In genomic region chr6:37257634-37258404, GRCh38 we compare ENCODE assay signal across 8 cellular contexts. TPM values are rescaled to one million over a fixed set of nuclear protein-coding genes. Genes with fewer than 3 reads are reported as not detected.
A peak's percentile ranks its signal among the peaks of the same experiment; 100 is the strongest.
DNase-seq lines count a peak whose midpoint lies in the region; ATAC-seq lines count a peak whose summit lies in the region.

A gene with protein sequence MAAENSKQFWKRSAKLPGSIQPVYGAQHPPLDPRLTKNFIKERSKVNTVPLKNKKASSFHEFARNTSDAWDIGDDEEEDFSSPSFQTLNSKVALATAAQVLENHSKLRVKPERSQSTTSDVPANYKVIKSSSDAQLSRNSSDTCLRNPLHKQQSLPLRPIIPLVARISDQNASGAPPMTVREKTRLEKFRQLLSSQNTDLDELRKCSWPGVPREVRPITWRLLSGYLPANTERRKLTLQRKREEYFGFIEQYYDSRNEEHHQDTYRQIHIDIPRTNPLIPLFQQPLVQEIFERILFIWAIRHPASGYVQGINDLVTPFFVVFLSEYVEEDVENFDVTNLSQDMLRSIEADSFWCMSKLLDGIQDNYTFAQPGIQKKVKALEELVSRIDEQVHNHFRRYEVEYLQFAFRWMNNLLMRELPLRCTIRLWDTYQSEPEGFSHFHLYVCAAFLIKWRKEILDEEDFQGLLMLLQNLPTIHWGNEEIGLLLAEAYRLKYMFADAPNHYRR (plus strand): TSS chr6:37257772. CDS start chr6:37257918, 146 bp downstream.
TMEM217 (minus strand) TSS chr6:37258144; CDS start chr6:37219030, 39,114 bp downstream.

- peaks cover 0 to 6% of the 10 kb centered on the region in 2 donors for H3K27me3 Mint-ChIP-seq in effector memory CD8-positive, alpha-beta T cell
- no peaks in the 10 kb centered on the region for H3K27me3 Mint-ChIP-seq in memory B cell

- DNase-seq in COLO829 (ENCODE audit: low spot score) (peak; percentile 99), HT1080 (ENCODE audit: low read depth) (peak; percentile 91), NOMO-1 (lab: John Stamatoyannopoulos, UW; ENCODE audit: unreplicated experiment in 2 of 2) (peak; percentile 91 to 95), memory B cell (ENCODE audit: low spot score in 2 of 2) (peak; percentile 89 to 92)
- DNase-seq in activated CD8-positive, alpha-beta memory T cell treated with anti-CD3 and anti-CD28 coated beads for 48 hours (ENCODE audit: low read depth in 2 of 3, low spot score in 2 of 3): peak; percentile 70 to 95 (median 88)
- peak; percentile 91 to 93 (median 93) for DNase-seq in effector memory CD8-positive, alpha-beta T cell
- DNase-seq in stimulated activated CD8-positive, alpha-beta memory T cell treated with anti-CD3 and anti-CD28 coated beads, Interleukin-12 subunit alpha, Interleukin-12 subunit beta, amount 100 ng/mL, for 1 hour (ENCODE audit: low read depth): peak; percentile 93

- peaks cover 24 to 43% of the 10 kb centered on the region in 2 donors for H3K4me1 Mint-ChIP-seq in effector memory CD8-positive, alpha-beta T cell (ENCODE audit: low read depth in 2 of 2)
- peaks cover 28% of the 10 kb centered on the region for H3K4me1 Mint-ChIP-seq in memory B cell

- H3K27ac Mint-ChIP-seq in effector memory CD8-positive, alpha-beta T cell: peak within 1 kb of the TSS; percentile 98 to 99
- peak within 1 kb of the TSS; percentile 96 for H3K27ac Mint-ChIP-seq in memory B cell

- ATAC-seq in GM21367 (IDR thresholded peaks at IDR 0.05; ENCODE audit: unreplicated experiment) (peak; percentile 95), memory B cell (ENCODE audit: low read depth) (peak; percentile 100)
- ATAC-seq in effector memory CD8-positive, alpha-beta T cell (replicated peaks): peak; percentile 98

- H3K9me3 Mint-ChIP-seq in effector memory CD8-positive, alpha-beta T cell: no peaks in the 10 kb centered on the region
- H3K9me3 Mint-ChIP-seq in memory B cell: no peaks in the 10 kb centered on the region

- H3K36me3 Mint-ChIP-seq in effector memory CD8-positive, alpha-beta T cell (ENCODE audit: insufficient read depth): peaks cover 7% of the 10 kb centered on the region
- peaks cover 2% of the 10 kb centered on the region for H3K36me3 Mint-ChIP-seq in memory B cell

- peak within 1 kb of the TSS; percentile 95 to 97 for H3K4me3 Mint-ChIP-seq in effector memory CD8-positive, alpha-beta T cell
- H3K4me3 Mint-ChIP-seq in memory B cell: peak within 1 kb of the TSS; percentile 94

RNA-seq across cellular contexts. Expression of the first gene that starts in this region (rescaled TPM):
- total RNA-seq in HT1080 (2014; rRNA removed; shearing (Covaris generic)): 5.1 and 8.3 TPM in 2 replicates
- polyA plus RNA-seq in HT1080 (2015; cell fraction: cytosol; rRNA removed): 10.9 and 13.8 TPM in 2 replicates
- polyA plus RNA-seq in HT1080 (2015; cell fraction: nucleus; rRNA removed): 9.9 and 10.3 TPM in 2 replicates

RNA-seq across cellular contexts. Expression of gene TMEM217, which starts in this region (rescaled TPM):
- total RNA-seq in HT1080 (2014; rRNA removed; shearing (Covaris generic)): 0.37 and 3.4 TPM in 2 replicates
- polyA plus RNA-seq in HT1080 (2015; cell fraction: cytosol; rRNA removed): 0.71 and 2.4 TPM in 2 replicates
- polyA plus RNA-seq in HT1080 (2015; cell fraction: nucleus; rRNA removed): 0.42 and 0.94 TPM in 2 replicates

Comparison
In these comparisons a context has a peak if more than half of its experiments do, and no peak if none do; other contexts are left out.
1. Peak in every context shown above with its lines: DNase-seq and ATAC-seq.